In the genomic region with DNA sequence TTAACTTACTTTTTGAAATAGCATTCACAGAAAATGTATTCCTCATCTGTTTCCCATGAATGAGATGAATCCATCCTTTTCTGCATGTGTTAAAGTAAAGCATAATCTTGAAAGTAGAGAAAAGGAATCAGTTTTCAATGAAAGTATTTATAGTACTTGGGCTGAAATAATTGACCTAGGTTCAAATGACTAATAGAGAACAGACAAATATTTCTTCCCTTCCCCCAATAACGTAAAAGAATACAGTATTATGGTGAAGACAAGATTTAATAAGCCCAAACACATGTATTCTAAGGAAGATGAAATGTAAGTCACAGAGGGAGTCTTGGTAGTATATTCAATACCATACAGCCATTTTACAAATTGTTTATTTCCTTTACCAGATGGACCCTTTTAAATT, we compare ENCODE assay signal across 1 cellular context.
TF ChIP-seq lines count a peak whose summit lies in the region.

No MANE protein-coding gene starts in this region.

TF ChIP-seq in IMR-90, 13 proteins besides CTCF, POLR2A, EP300 and RAD21 (continued from another document):
- TF ChIP-seq, protein P1, sequence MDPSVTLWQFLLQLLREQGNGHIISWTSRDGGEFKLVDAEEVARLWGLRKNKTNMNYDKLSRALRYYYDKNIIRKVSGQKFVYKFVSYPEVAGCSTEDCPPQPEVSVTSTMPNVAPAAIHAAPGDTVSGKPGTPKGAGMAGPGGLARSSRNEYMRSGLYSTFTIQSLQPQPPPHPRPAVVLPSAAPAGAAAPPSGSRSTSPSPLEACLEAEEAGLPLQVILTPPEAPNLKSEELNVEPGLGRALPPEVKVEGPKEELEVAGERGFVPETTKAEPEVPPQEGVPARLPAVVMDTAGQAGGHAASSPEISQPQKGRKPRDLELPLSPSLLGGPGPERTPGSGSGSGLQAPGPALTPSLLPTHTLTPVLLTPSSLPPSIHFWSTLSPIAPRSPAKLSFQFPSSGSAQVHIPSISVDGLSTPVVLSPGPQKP (IDR thresholded peaks at IDR 0.05; ENCODE audit: borderline replicate concordance, low read depth, low read length) = no peak
- TF ChIP-seq CEBPB (IDR thresholded peaks at IDR 0.05; ENCODE audit: low read depth, low read length) (no peak), CHD1 (IDR thresholded peaks at IDR 0.05; ENCODE audit: low read depth, low read length) (no peak), RCOR1 (IDR thresholded peaks at IDR 0.05; ENCODE audit: insufficient replicate concordance, low read length) (no peak), MAFK (IDR thresholded peaks at IDR 0.05; ENCODE audit: low read depth, low read length) (no peak), MAZ (IDR thresholded peaks at IDR 0.05; ENCODE audit: borderline replicate concordance, low read depth, low read length) (no peak), BHLHE40 (IDR thresholded peaks at IDR 0.05; ENCODE audit: low read depth, low read length) (no peak), RFX5 (IDR thresholded peaks at IDR 0.05; ENCODE audit: low read depth, low read length) (no peak)
